ENCODE assay signal across 9 cellular contexts in the genomic region with DNA sequence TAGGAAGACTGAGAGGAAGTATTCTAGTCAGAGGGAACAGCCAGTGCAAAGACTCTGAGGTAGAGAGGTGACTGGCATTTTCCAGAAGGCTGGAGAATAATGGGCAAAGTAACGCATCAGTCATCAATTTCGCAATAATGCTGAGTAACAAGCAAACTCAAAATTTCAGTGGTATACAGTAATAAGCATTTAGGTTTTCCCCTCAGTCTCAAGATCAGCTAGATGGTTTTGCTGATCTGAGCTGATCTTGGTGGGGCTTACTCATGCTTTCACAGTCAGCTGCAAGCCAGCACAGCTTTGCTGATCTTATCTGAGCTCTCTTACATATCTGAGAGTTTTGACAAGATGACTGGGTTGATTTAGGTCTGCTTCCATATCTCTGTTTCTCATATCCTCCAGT.
A peak's percentile ranks its signal among the peaks of the same experiment; 100 is the strongest.
DNase-seq lines count a peak whose midpoint lies in the region; ATAC-seq and TF ChIP-seq lines count a peak whose summit lies in the region.
"Had no signal": no experiment of that assay in that cellular context is flagged by ENCODE, and none has a peak within 500 bp of the region (broad histone marks: within the 10 kb centered on the region; RNA-seq: fewer than 3 reads in every experiment).

No MANE protein-coding gene starts in this region.

- H3K36me3 ChIP-seq in mucosa of descending colon (ENCODE audit: low read depth), result no peaks in the 10 kb centered on the region
- no peaks in the 10 kb centered on the region for H3K36me3 ChIP-seq in aorta (ENCODE audit: control insufficient read depth in 1 of 2, insufficient read depth in 2 of 2, low read length in 1 of 2)
- H3K36me3 ChIP-seq: tibial artery had no signal

- POLR2A ChIA-PET in activated CD4-positive, alpha-beta memory T cell treated with anti-CD3 and anti-CD28 coated beads for 36 hours (lab: Charles Lee), result interaction anchor here (0.9 to 1.3 kb wide), 2 partner anchors 204 to 596 kb away, joined by 3 to 7 read pairs; no protein-coding TSS in a partner anchor

- peak; percentile 96 for DNase-seq in EH (ENCODE audit: low read depth)
- DNase-seq in activated CD4-positive, alpha-beta memory T cell treated with anti-CD3 and anti-CD28 coated beads for 36 hours, result peak; percentile 78
- DNase-seq in mucosa of descending colon, result no peak
- no peak for DNase-seq in NOMO-1 (lab: John Stamatoyannopoulos, UW; ENCODE audit: unreplicated experiment in 2 of 2)
- DNase-seq in aorta, result no peak
- no peak for DNase-seq in iPS-NIHi7 (ENCODE audit: extremely low spot score)
- DNase-seq in SKM-1 (lab: John Stamatoyannopoulos, UW; ENCODE audit: unreplicated experiment), result no peak
- DNase-seq: tibial artery had no signal

- no peaks in the 10 kb centered on the region for H3K27me3 ChIP-seq in aorta (ENCODE audit: control insufficient read depth in 1 of 2, insufficient read depth in 2 of 2, low read length in 1 of 2)
- H3K27me3 ChIP-seq: tibial artery had no signal

- H3K9me3 Mint-ChIP-seq in activated CD4-positive, alpha-beta memory T cell treated with anti-CD3 and anti-CD28 coated beads for 36 hours, result peaks cover 5% of the 10 kb centered on the region

- H3K27me3 Mint-ChIP-seq in activated CD4-positive, alpha-beta memory T cell treated with anti-CD3 and anti-CD28 coated beads for 36 hours, result peaks cover 4% of the 10 kb centered on the region

- no peak overlapping the region for H3K27ac Mint-ChIP-seq in activated CD4-positive, alpha-beta memory T cell treated with anti-CD3 and anti-CD28 coated beads for 36 hours

- H3K9me3 ChIP-seq in mucosa of descending colon, result no peaks in the 10 kb centered on the region
- peaks cover 2% of the 10 kb centered on the region for H3K9me3 ChIP-seq in aorta (ENCODE audit: control insufficient read depth, low read length)
- H3K9me3 ChIP-seq: tibial artery had no signal

- CTCF ChIA-PET in activated CD4-positive, alpha-beta memory T cell treated with anti-CD3 and anti-CD28 coated beads for 36 hours (lab: Charles Lee), result interaction anchor here (0.6 to 1.9 kb wide), 7 partner anchors 62 to 331 kb away, joined by 3 to 6 read pairs (median 3); a partner anchor contains a TSS

- TF ChIP-seq CTCF in mucosa of descending colon (IDR thresholded peaks at IDR 0.05), result no peak

- intact Hi-C loops in activated CD4-positive, alpha-beta memory T cell treated with anti-CD3 and anti-CD28 coated beads for 36 hours (cut with micrococcal nuclease), result loop anchor here (1.0 to 10.0 kb wide), 16 partner anchors 42 to 731 kb away; a partner anchor contains a TSS
- intact Hi-C loops in mucosa of descending colon (cut with DNase I, micrococcal nuclease) (no loop called here), aorta (cut with DNase I) (no loop called here)

- peak; percentile 64 for ATAC-seq in HG02610 (IDR thresholded peaks at IDR 0.05; ENCODE audit: unreplicated experiment)
- peak; percentile 45 for ATAC-seq in mucosa of descending colon
- ATAC-seq in aorta (ENCODE audit: low FRiP score), result no peak

- H3K36me3 Mint-ChIP-seq in activated CD4-positive, alpha-beta memory T cell treated with anti-CD3 and anti-CD28 coated beads for 36 hours, result no peaks in the 10 kb centered on the region

- whole genome bisulfite sequencing in aorta, 2 donors, result 90 to 94% methylated on average over 2 of the region's 2 CpGs

- H3K4me3 Mint-ChIP-seq in activated CD4-positive, alpha-beta memory T cell treated with anti-CD3 and anti-CD28 coated beads for 36 hours, result no peak overlapping the region

- H3K4me1 Mint-ChIP-seq in activated CD4-positive, alpha-beta memory T cell treated with anti-CD3 and anti-CD28 coated beads for 36 hours (ENCODE audit: low read depth), result peaks cover 14% of the 10 kb centered on the region

- peaks cover 4% of the 10 kb centered on the region for H3K4me1 ChIP-seq in mucosa of descending colon (ENCODE audit: low read depth)
- H3K4me1 ChIP-seq in aorta (ENCODE audit: control insufficient read depth in 1 of 2, insufficient read depth in 2 of 2, low read length in 2 of 2), result no peaks in the 10 kb centered on the region

- H3K4me3 ChIP-seq in mucosa of descending colon (no peak overlapping the region), aorta (ENCODE audit: low read length in 2 of 2) (no peak overlapping the region)
- H3K4me3 ChIP-seq: tibial artery had no signal

- no peak overlapping the region for H3K27ac ChIP-seq in aorta (ENCODE audit: low read depth in 1 of 2, low read length in 2 of 2)
- H3K27ac ChIP-seq: tibial artery had no signal

Comparison
In these comparisons a context has a peak if more than half of its experiments do, and no peak if none do; other contexts are left out.
1. DNase-seq: peak in EH (single experiment) and activated CD4-positive, alpha-beta memory T cell treated with anti-CD3 and anti-CD28 coated beads for 36 hours (single experiment); none in mucosa of descending colon (0 of 3), NOMO-1 (0 of 2), aorta (0 of 2), iPS-NIHi7 (single experiment) and SKM-1 (single experiment).